ENCODE assay signal across 19 cellular contexts in the genomic region with DNA sequence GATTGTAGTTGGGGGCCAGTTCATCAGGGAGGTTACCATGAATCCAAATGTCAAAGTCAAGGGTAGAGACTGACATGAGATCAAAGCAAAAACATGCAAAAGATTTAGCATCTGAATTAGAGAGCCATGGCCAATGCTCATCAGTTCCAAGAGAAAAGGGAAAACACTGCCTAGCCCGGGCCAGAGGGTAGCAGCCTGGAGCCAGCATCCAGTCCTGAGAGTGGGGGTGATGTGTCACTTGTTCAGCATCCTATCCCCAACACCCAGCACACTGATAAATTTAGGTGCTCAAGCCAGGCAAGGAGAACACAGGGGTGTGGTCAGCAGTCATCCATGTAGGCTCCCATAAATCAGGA.
DNase-seq lines count a peak whose midpoint lies in the region; ATAC-seq and TF ChIP-seq lines count a peak whose summit lies in the region.
"Had no signal": no experiment of that assay in that cellular context is flagged by ENCODE, and none has a peak within 500 bp of the region (broad histone marks: within the 10 kb centered on the region; RNA-seq: fewer than 3 reads in every experiment).

No MANE protein-coding gene starts in this region.

- WGBS in aorta, 2 donors: 9% methylated on average over 1 of the region's 1 CpG

- DNase-seq in activated CD4-positive, alpha-beta T cell treated with anti-CD3 and anti-CD28 coated beads for 36 hours: no peak
- DNase-seq in activated CD4-positive, alpha-beta T cell treated with anti-CD3 and anti-CD28 coated beads, Interleukin-2, amount 50 U/mL, for 4 hours: no peak
- no peak for DNase-seq in chondrocyte (ENCODE audit: low spot score)
- DNase-seq in osteoblast (ENCODE audit: insufficient read length, low spot score, missing footprints): no peak
- DNase-seq in aorta: peak in 1 of 2 donors; percentile 58
- no peak for DNase-seq in G401 (ENCODE audit: low spot score)
- DNase-seq in D341Med (ENCODE audit: low spot score): no peak
- DNase-seq: AML-193; Calu3; CD4-positive, CD25-positive, alpha-beta regulatory T cell; DMS79; Karpas-422; MM.1S; NCI-H1105 treated with DMSO at 0.1 percent for 48 hours; NCI-H187; NCI-H774; Peyer's patch; SHP77 had no signal

- no peak overlapping the region for H3K4me3 ChIP-seq in osteoblast (ENCODE audit: insufficient read depth, low read length)
- H3K4me3 ChIP-seq in aorta (ENCODE audit: low read length in 2 of 2): no peak overlapping the region
- H3K4me3 ChIP-seq: Peyer's patch had no signal

- H3K27ac Mint-ChIP-seq in activated CD4-positive, alpha-beta T cell treated with anti-CD3 and anti-CD28 coated beads for 36 hours: peak overlapping the region; percentile 35
- peak overlapping the region; percentile 70 for H3K27ac Mint-ChIP-seq in chondrocyte (ENCODE audit: unreplicated experiment)

- CTCF ChIA-PET in activated CD4-positive, alpha-beta T cell treated with anti-CD3 and anti-CD28 coated beads for 36 hours (lab: Charles Lee): interaction anchor here (1.2 kb wide), 1 partner anchor 95 kb away, joined by 3 read pairs; no protein-coding TSS in a partner anchor

- H3K27me3 Mint-ChIP-seq in activated CD4-positive, alpha-beta T cell treated with anti-CD3 and anti-CD28 coated beads for 36 hours: no peaks in the 10 kb centered on the region
- no peaks in the 10 kb centered on the region for H3K27me3 Mint-ChIP-seq in chondrocyte (ENCODE audit: low read depth)
- H3K27me3 Mint-ChIP-seq: CD4-positive, CD25-positive, alpha-beta regulatory T cell had no signal

- H3K4me1 ChIP-seq in osteoblast (ENCODE audit: insufficient read depth, low read length): peaks cover 14% of the 10 kb centered on the region
- peaks cover 0 to 3% of the 10 kb centered on the region in 2 donors for H3K4me1 ChIP-seq in aorta (ENCODE audit: control insufficient read depth in 1 of 2, insufficient read depth in 2 of 2, low read length in 2 of 2)
- H3K4me1 ChIP-seq: Peyer's patch had no signal

- peaks cover 4% of the 10 kb centered on the region for H3K9me3 Mint-ChIP-seq in activated CD4-positive, alpha-beta T cell treated with anti-CD3 and anti-CD28 coated beads for 36 hours (ENCODE audit: low read depth)
- peaks cover 3% of the 10 kb centered on the region for H3K9me3 Mint-ChIP-seq in chondrocyte (ENCODE audit: low read depth)

- no peak overlapping the region for H2AFZ ChIP-seq in osteoblast (ENCODE audit: low read length)

- H3K27ac ChIP-seq in osteoblast (ENCODE audit: low read depth, low read length) (peak overlapping the region; percentile 25), aorta (ENCODE audit: low read depth in 1 of 2, low read length in 2 of 2) (peak overlapping the region; percentile 10 to 64)

- POLR2A ChIA-PET in activated CD4-positive, alpha-beta T cell treated with anti-CD3 and anti-CD28 coated beads for 36 hours (lab: Charles Lee): no interaction called here

- H3K27me3 ChIP-seq in osteoblast (ENCODE audit: insufficient read depth, low read length) (no peaks in the 10 kb centered on the region), aorta (ENCODE audit: control insufficient read depth in 1 of 2, insufficient read depth in 2 of 2, low read length in 1 of 2) (no peaks in the 10 kb centered on the region)
- H3K27me3 ChIP-seq: Peyer's patch had no signal

- no peak for ATAC-seq in activated CD4-positive, alpha-beta T cell treated with anti-CD3 and anti-CD28 coated beads for 36 hours
- ATAC-seq in aorta (ENCODE audit: low FRiP score) (no peak), GM21515 (IDR thresholded peaks at IDR 0.05; ENCODE audit: unreplicated experiment) (no peak)

- H3K4me2 ChIP-seq in osteoblast (ENCODE audit: insufficient read depth, low read length): no peak overlapping the region

- H4K20me1 ChIP-seq in osteoblast (ENCODE audit: insufficient read depth, low read length): no peaks in the 10 kb centered on the region

- no peaks in the 10 kb centered on the region for H3K36me3 ChIP-seq in osteoblast (ENCODE audit: insufficient read depth, low read length)
- H3K36me3 ChIP-seq in aorta (ENCODE audit: control insufficient read depth in 1 of 2, insufficient read depth in 2 of 2, low read length in 1 of 2): no peaks in the 10 kb centered on the region
- H3K36me3 ChIP-seq: Peyer's patch had no signal

- H3K4me3 Mint-ChIP-seq in activated CD4-positive, alpha-beta T cell treated with anti-CD3 and anti-CD28 coated beads for 36 hours: no peak overlapping the region
- no peak overlapping the region for H3K4me3 Mint-ChIP-seq in chondrocyte (ENCODE audit: unreplicated experiment)
- H3K4me3 Mint-ChIP-seq: CD4-positive, CD25-positive, alpha-beta regulatory T cell had no signal

- H3K4me1 Mint-ChIP-seq in activated CD4-positive, alpha-beta T cell treated with anti-CD3 and anti-CD28 coated beads for 36 hours: peaks cover 16% of the 10 kb centered on the region
- peaks cover 30% of the 10 kb centered on the region for H3K4me1 Mint-ChIP-seq in chondrocyte (ENCODE audit: low read depth)

- no peaks in the 10 kb centered on the region for H3K79me2 ChIP-seq in osteoblast (ENCODE audit: insufficient read depth, low read length)

- in situ Hi-C loops in G401 (cut with HindIII; ENCODE audit: low sequenced_read_pairs): no loop called here

- H3K9me3 ChIP-seq in osteoblast (ENCODE audit: low read depth, low read length) (no peaks in the 10 kb centered on the region), aorta (ENCODE audit: control insufficient read depth, low read length) (no peaks in the 10 kb centered on the region)
- H3K9me3 ChIP-seq: Peyer's patch had no signal

- TF ChIP-seq CTCF in chondrocyte (IDR thresholded peaks at IDR 0.05) (no peak), osteoblast (IDR thresholded peaks at IDR 0.05; ENCODE audit: extremely low read depth, low read depth, low read length) (no peak)

- intact Hi-C loops in activated CD4-positive, alpha-beta T cell treated with anti-CD3 and anti-CD28 coated beads for 36 hours (cut with DNase I, micrococcal nuclease): no loop called here
- intact Hi-C loops in aorta (cut with DNase I): no loop called here

- no peaks in the 10 kb centered on the region for H3K36me3 Mint-ChIP-seq in activated CD4-positive, alpha-beta T cell treated with anti-CD3 and anti-CD28 coated beads for 36 hours (ENCODE audit: low read depth)
- H3K36me3 Mint-ChIP-seq in chondrocyte (ENCODE audit: low read depth): no peaks in the 10 kb centered on the region
